ENCODE assay signal across 8 cellular contexts in genomic region chr6:37134622-37135191, GRCh38.
DNase-seq lines count a peak whose midpoint lies in the region; ATAC-seq lines count a peak whose summit lies in the region.

No MANE protein-coding gene starts in this region.

- no peak for ATAC-seq in HG03039 (IDR thresholded peaks at IDR 0.05; ENCODE audit: unreplicated experiment)

- peak; percentile 16 for DNase-seq in activated CD8-positive, alpha-beta memory T cell treated with anti-CD3 and anti-CD28 coated beads, Interleukin-2, amount 50 U/mL, for 4 hours
- no peak for DNase-seq in activated CD8-positive, alpha-beta memory T cell treated with anti-CD3 and anti-CD28 coated beads, Interleukin-2, amount 50 U/mL, for 48 hours
- DNase-seq in amniotic epithelial cell (ENCODE audit: low read depth): peak; percentile 95
- DNase-seq in iPS-NIHi11 (ENCODE audit: low spot score): peak; percentile 26
- peak; percentile 95 for DNase-seq in stromal cell of bone marrow (ENCODE audit: low read depth)
- DNase-seq in NCI-H2107 (lab: John Stamatoyannopoulos, UW): no peak
- DNase-seq in globus pallidus (ENCODE audit: low spot score): no peak

Comparison
In these comparisons a context has a peak if more than half of its experiments do, and no peak if none do; other contexts are left out.
1. DNase-seq: peak in activated CD8-positive, alpha-beta memory T cell treated with anti-CD3 and anti-CD28 coated beads, Interleukin-2, amount 50 U/mL, for 4 hours (single experiment), amniotic epithelial cell (single experiment), iPS-NIHi11 (single experiment) and stromal cell of bone marrow (single experiment); none in activated CD8-positive, alpha-beta memory T cell treated with anti-CD3 and anti-CD28 coated beads, Interleukin-2, amount 50 U/mL, for 48 hours (single experiment), NCI-H2107 (single experiment) and globus pallidus (single experiment).